9 cellular contexts compared by ENCODE assay signal in genomic region chr6:158131926-158132325, GRCh38. TPM values are rescaled to one million over a fixed set of nuclear protein-coding genes. Genes with fewer than 3 reads are reported as not detected.
DNase-seq lines count a peak whose midpoint lies in the region; ATAC-seq and TF ChIP-seq lines count a peak whose summit lies in the region.
"Had no signal": no experiment of that assay in that cellular context is flagged by ENCODE, and none has a peak within 500 bp of the region (broad histone marks: within the 10 kb centered on the region; RNA-seq: fewer than 3 reads in every experiment).

No MANE protein-coding gene starts in this region.

- H3K36me3 Mint-ChIP-seq in activated CD4-positive, alpha-beta T cell treated with anti-CD3 and anti-CD28 coated beads, Interleukin-2, amount 10 ng/mL, durations not matched to agents 7 days and 5 days (ENCODE audit: low read depth): no peaks in the 10 kb centered on the region
- H3K36me3 Mint-ChIP-seq in nephron progenitor cell (ENCODE audit: low read depth): peaks cover 6% of the 10 kb centered on the region

- ATAC-seq in GM19023 (IDR thresholded peaks at IDR 0.05; ENCODE audit: unreplicated experiment): no peak
- ATAC-seq in GM21529 (IDR thresholded peaks at IDR 0.05; ENCODE audit: unreplicated experiment): no peak
- no peak for ATAC-seq in HG03571 (IDR thresholded peaks at IDR 0.05; ENCODE audit: unreplicated experiment)

- CTCF ChIA-PET in activated CD4-positive, alpha-beta T cell treated with anti-CD3 and anti-CD28 coated beads, Interleukin-2, amount 10 ng/mL, durations not matched to agents 7 days and 5 days (lab: Charles Lee): no interaction called here

- no peaks in the 10 kb centered on the region for H3K27me3 ChIP-seq in WERI-Rb-1 (ENCODE audit: insufficient read depth, low read depth, severe bottlenecking)

- H3K9me3 Mint-ChIP-seq in activated CD4-positive, alpha-beta T cell treated with anti-CD3 and anti-CD28 coated beads, Interleukin-2, amount 10 ng/mL, durations not matched to agents 7 days and 5 days: no peaks in the 10 kb centered on the region
- H3K9me3 Mint-ChIP-seq in nephron progenitor cell: no peaks in the 10 kb centered on the region
- H3K9me3 Mint-ChIP-seq: activated T-cell treated with anti-CD3 and anti-CD28 coated beads, Interleukin-2, amount 50 U/mL, for 4 hours had no signal

- peak; percentile 38 for DNase-seq in activated CD4-positive, alpha-beta T cell treated with anti-CD3 and anti-CD28 coated beads, Interleukin-2, amount 10 ng/mL, durations not matched to agents 7 days and 5 days
- DNase-seq in activated CD4-positive, alpha-beta T cell treated with anti-CD3 and anti-CD28 coated beads, Interleukin-2, amount 50 U/mL, for 1 hour: no peak
- DNase-seq in MV-4-11 (lab: John Stamatoyannopoulos, UW) (peak; percentile 33), WERI-Rb-1 (peak; percentile 39), nephron progenitor cell (no peak)
- DNase-seq: activated T-cell treated with anti-CD3 and anti-CD28 coated beads, Interleukin-2, amount 50 U/mL, for 4 hours had no signal

- no peaks in the 10 kb centered on the region for H3K36me3 ChIP-seq in WERI-Rb-1

- POLR2A ChIA-PET in activated CD4-positive, alpha-beta T cell treated with anti-CD3 and anti-CD28 coated beads, Interleukin-2, amount 10 ng/mL, durations not matched to agents 7 days and 5 days (lab: Charles Lee): no interaction called here

- H3K4me1 Mint-ChIP-seq in activated CD4-positive, alpha-beta T cell treated with anti-CD3 and anti-CD28 coated beads, Interleukin-2, amount 10 ng/mL, durations not matched to agents 7 days and 5 days: no peaks in the 10 kb centered on the region
- no peaks in the 10 kb centered on the region for H3K4me1 Mint-ChIP-seq in nephron progenitor cell

- H3K27ac Mint-ChIP-seq in activated CD4-positive, alpha-beta T cell treated with anti-CD3 and anti-CD28 coated beads, Interleukin-2, amount 10 ng/mL, durations not matched to agents 7 days and 5 days: no peak overlapping the region
- H3K27ac Mint-ChIP-seq in nephron progenitor cell: no peak overlapping the region

- no peaks in the 10 kb centered on the region for H3K9me3 ChIP-seq in WERI-Rb-1 (ENCODE audit: severe bottlenecking)

- H3K27me3 Mint-ChIP-seq in activated CD4-positive, alpha-beta T cell treated with anti-CD3 and anti-CD28 coated beads, Interleukin-2, amount 10 ng/mL, durations not matched to agents 7 days and 5 days: no peaks in the 10 kb centered on the region
- no peaks in the 10 kb centered on the region for H3K27me3 Mint-ChIP-seq in nephron progenitor cell (ENCODE audit: low read depth, poor library complexity)

- TF ChIP-seq CTCF in WERI-Rb-1 (IDR thresholded peaks at IDR 0.05; ENCODE audit: low read depth, low read length) (peak; percentile 57), nephron progenitor cell (IDR thresholded peaks at IDR 0.05) (peak; percentile 56)

- no peak overlapping the region for H3K4me3 Mint-ChIP-seq in activated CD4-positive, alpha-beta T cell treated with anti-CD3 and anti-CD28 coated beads, Interleukin-2, amount 10 ng/mL, durations not matched to agents 7 days and 5 days
- H3K4me3 Mint-ChIP-seq in nephron progenitor cell: no peak overlapping the region
- H3K4me3 Mint-ChIP-seq: activated T-cell treated with anti-CD3 and anti-CD28 coated beads, Interleukin-2, amount 50 U/mL, for 4 hours had no signal

- H3K27ac ChIP-seq in WERI-Rb-1: no peak overlapping the region

- H3K4me3 ChIP-seq in WERI-Rb-1 (ENCODE audit: low read depth, low read length): no peak overlapping the region

RNA-seq across cellular contexts. Expression of gene SERAC1, which starts 36.1 kb away (rescaled TPM):
- total RNA-seq in activated CD4-positive, alpha-beta T cell treated with anti-CD3 and anti-CD28 coated beads, Interleukin-2, amount 10 ng/mL, durations not matched to agents 7 days and 5 days: 1 to 10 TPM; 4.5 TPM

RNA-seq across cellular contexts. Expression of gene GTF2H5, which starts 36.2 kb away (rescaled TPM):
- total RNA-seq in activated CD4-positive, alpha-beta T cell treated with anti-CD3 and anti-CD28 coated beads, Interleukin-2, amount 10 ng/mL, durations not matched to agents 7 days and 5 days: 10 to 100 TPM; 20.2 to 20.3 TPM

Comparison
In these comparisons a context has a peak if more than half of its experiments do, and no peak if none do; other contexts are left out.
1. DNase-seq: peak in activated CD4-positive, alpha-beta T cell treated with anti-CD3 and anti-CD28 coated beads, Interleukin-2, amount 10 ng/mL, durations not matched to agents 7 days and 5 days (single experiment), MV-4-11 (single experiment) and WERI-Rb-1 (single experiment); none in activated CD4-positive, alpha-beta T cell treated with anti-CD3 and anti-CD28 coated beads, Interleukin-2, amount 50 U/mL, for 1 hour (single experiment) and nephron progenitor cell (single experiment).